Comparison of ENCODE assay signal across 35 cellular contexts in genomic region chr2:169911119-169911518, GRCh38.
"Had no signal": no experiment of that assay in that cellular context is flagged by ENCODE, and none has a peak within 500 bp of the region (broad histone marks: within the 10 kb centered on the region; RNA-seq: fewer than 3 reads in every experiment).

No MANE protein-coding gene starts in this region.

- DNase-seq: activated B cell treated with CpG ODN at 0.5 μM for 24 hours; activated CD4-positive, alpha-beta memory T cell treated with anti-CD3 and anti-CD28 coated beads for 36 hours; activated CD4-positive, alpha-beta T cell treated with anti-CD3 and anti-CD28 coated beads for 4 hours; activated CD4-positive, alpha-beta T cell treated with anti-CD3 and anti-CD28 coated beads, Interleukin-2, amount 10 ng/mL, durations not matched to agents 24 days and 14 days; activated CD4-positive, alpha-beta T cell treated with anti-CD3 and anti-CD28 coated beads, Interleukin-2, amount 50 U/mL, for 1 hour; activated CD4-positive, alpha-beta T cell treated with anti-CD3 and anti-CD28 coated beads, Interleukin-2, amount 50 U/mL, for 4 hours; activated CD4-positive, CD25-positive, alpha-beta regulatory T cell treated with anti-CD3 and anti-CD28 coated beads, Interleukin-2, amount 50 U/mL, for 72 hours; activated CD8-positive, alpha-beta memory T cell treated with anti-CD3 and anti-CD28 coated beads for 24 hours; activated CD8-positive, alpha-beta memory T cell treated with anti-CD3 and anti-CD28 coated beads, Interleukin-2, amount 10 ng/mL, durations not matched to agents 7 days and 5 days; activated CD8-positive, alpha-beta T cell treated with anti-CD3 and anti-CD28 coated beads for 36 hours; activated effector memory CD4-positive, alpha-beta T cell treated with anti-CD3 and anti-CD28 coated beads, Interleukin-2, amount 50 U/mL, for 16 hours; activated gamma-delta T cell treated with Interleukin-2 at 50 U/mL for 16 hours; activated naive CD4-positive, alpha-beta T cell; activated naive CD4-positive, alpha-beta T cell treated with anti-CD3 and anti-CD28 coated beads for 36 hours; activated naive CD4-positive, alpha-beta T cell treated with anti-CD3 and anti-CD28 coated beads, Interleukin-2, amount 50 U/mL, for 16 hours; activated naive CD8-positive, alpha-beta T cell treated with anti-CD3 and anti-CD28 coated beads for 36 hours; activated T-cell treated with anti-CD3 and anti-CD28 coated beads for 4 hours; activated T-cell treated with anti-CD3 and anti-CD28 coated beads, Interleukin-2, amount 50 U/mL, for 1 hour; activated T-cell treated with anti-CD3 and anti-CD28 coated beads, Interleukin-2, amount 50 U/mL, for 4 hours; activated T-cell treated with anti-CD3 and anti-CD28 coated beads, Interleukin-2, amount 50 U/mL, for 72 hours; adrenal gland; amniotic stem cell; aorta; body of pancreas; central memory CD4-positive, alpha-beta T cell; T-helper 9 cell had no signal

- H3K27ac ChIP-seq: body of pancreas, breast epithelium, coronary artery, VCaP had no signal

- H3K36me3 ChIP-seq: adrenal gland, brain microvascular endothelial cell, breast epithelium had no signal

- H3K27me3 ChIP-seq: adrenal gland, body of pancreas, brain microvascular endothelial cell, breast epithelium had no signal

- ATAC-seq: activated CD8-positive, alpha-beta memory T cell treated with anti-CD3 and anti-CD28 coated beads, Interleukin-2, amount 10 ng/mL, durations not matched to agents 7 days and 5 days; activated CD8-positive, alpha-beta T cell treated with anti-CD3 and anti-CD28 coated beads for 36 hours; activated naive CD4-positive, alpha-beta T cell treated with anti-CD3 and anti-CD28 coated beads, Interleukin-2, amount 50 U/mL, for 72 hours; activated T-cell treated with anti-CD3 and anti-CD28 coated beads, Interleukin-2, amount 50 U/mL, for 4 hours; activated T-cell treated with anti-CD3 and anti-CD28 coated beads, Interleukin-2, amount 50 U/mL, for 72 hours; activated T-helper 17 cell treated with anti-CD3 and anti-CD28 coated beads, Interleukin-2, amount 50 U/mL, for 72 hours; body of pancreas had no signal

- FAIRE-seq: astrocyte, colon, TTC549 had no signal

- H3K4me3 ChIP-seq: adrenal gland, body of pancreas, breast epithelium, coronary artery had no signal

- H3K4me1 ChIP-seq: breast epithelium had no signal

- H3K9me3 ChIP-seq: adrenal gland, body of pancreas, breast epithelium had no signal
